Comparison of ENCODE assay signal across 8 cellular contexts in genomic region chr10:95561200-95562177, GRCh38. TPM values are rescaled to one million over a fixed set of nuclear protein-coding genes. Genes with fewer than 3 reads are reported as not detected.
DNase-seq lines count a peak whose midpoint lies in the region; ATAC-seq, FAIRE-seq and TF ChIP-seq lines count a peak whose summit lies in the region.

Gene SORBS1, minus strand, starts transcription at chr10:95561371. Its CDS starts 120,236 bp downstream, at chr10:95441135.

- H3K4me2 ChIP-seq in A549, result peak within 1 kb of the TSS; percentile 99
- H3K4me2 ChIP-seq in skeletal muscle satellite cell (ENCODE audit: low read length), result peak within 1 kb of the TSS; percentile 85

- no peak for FAIRE-seq in A549 (lab: Jason Lieb, UNC)

- POLR2A ChIA-PET in A549 (lab: Yijun Ruan, JAX), result no interaction called here

- H3K36me3 ChIP-seq in skeletal muscle satellite cell (ENCODE audit: insufficient read depth, low read length), result no peaks in the 10 kb centered on the region

- H3K27me3 ChIP-seq in skeletal muscle satellite cell (ENCODE audit: control insufficient read depth, insufficient read depth, low read length), result peaks cover 11% of the 10 kb centered on the region

- TF ChIP-seq EP300 in A549 (IDR thresholded peaks at IDR 0.05), result no peak

- 0 out of 3 replicates have a peak, but pooled peaks cover 6% of the 10 kb centered on the region for H3K4me1 ChIP-seq in A549
- peaks cover 5% of the 10 kb centered on the region for H3K4me1 ChIP-seq in skeletal muscle satellite cell (ENCODE audit: control insufficient read depth, insufficient read depth, low read length)

- H3K27ac ChIP-seq in A549, result peak within 1 kb of the TSS; percentile 62 to 88
- peak within 1 kb of the TSS; percentile 66 for H3K27ac ChIP-seq in VCaP

- peak; percentile 44 for TF ChIP-seq POLR2A in A549 (IDR thresholded peaks at IDR 0.05; ENCODE audit: low read length)

- peak; percentile 89 to 97 for DNase-seq in A549 (ENCODE audit: low read depth in 1 of 2, low spot score in 1 of 2)
- DNase-seq in NCI-H2171 treated with DMSO at 0.1 percent for 48 hours (lab: John Stamatoyannopoulos, UW), result peak; percentile 86
- peak; percentile 99 to 100 for DNase-seq in T47D (ENCODE audit: low read depth in 1 of 2, low spot score in 1 of 2)

- H3K4me3 ChIP-seq in A549 (peak within 1 kb of the TSS; percentile 92), iPS-18c (ENCODE audit: insufficient read depth, low read depth, low read length) (peak within 1 kb of the TSS; percentile 83), skeletal muscle satellite cell (ENCODE audit: low read length) (peak within 1 kb of the TSS; percentile 96)

- CTCF ChIA-PET in A549 (lab: Yijun Ruan, JAX), result interaction anchor here (1.2 to 1.7 kb wide), 3 partner anchors 25 to 84 kb away, joined by 3 to 7 read pairs (median 4); no protein-coding TSS in a partner anchor

- TF ChIP-seq CTCF in A549 (IDR thresholded peaks at IDR 0.05) (no peak), VCaP (conservative IDR thresholded peaks at IDR 0.05) (no peak)

- H3K9ac ChIP-seq in skeletal muscle satellite cell (ENCODE audit: low read depth, low read length), result peak within 1 kb of the TSS; percentile 79

- no peaks in the 10 kb centered on the region for H3K9me3 ChIP-seq in A549
- H3K9me3 ChIP-seq in iPS-18c (ENCODE audit: control insufficient read depth, insufficient read depth, low read length), result no peaks in the 10 kb centered on the region
- no peaks in the 10 kb centered on the region for H3K9me3 ChIP-seq in skeletal muscle satellite cell (replicated peaks; ENCODE audit: low read length)

- 17% methylated on average over 23 of the region's 84 CpGs for WGBS in A549 (ENCODE audit: missing lambda C conversion rate)

- in situ Hi-C loops in T47D (cut with HindIII; ENCODE audit: low pct_unique_long_range_greater_than_20kb, low sequenced_read_pairs), result no loop called here

- peak; percentile 97 to 100 for ATAC-seq in A549
- ATAC-seq in GM18870 (IDR thresholded peaks at IDR 0.05; ENCODE audit: unreplicated experiment), result peak; percentile 97
- ATAC-seq in HG03108 (IDR thresholded peaks at IDR 0.05; ENCODE audit: unreplicated experiment), result peak; percentile 100

- TF ChIP-seq RAD21 in A549 (conservative IDR thresholded peaks at IDR 0.05 in 1 of 2, IDR thresholded peaks at IDR 0.05 in 1 of 2), result no peak

TF ChIP-seq in A549, 52 proteins besides CTCF, POLR2A, EP300 and RAD21:
- TF ChIP-seq TP53 (CRISPR knock-in tag; IDR thresholded peaks at IDR 0.05), result no peak
- TF ChIP-seq GATA3 (IDR thresholded peaks at IDR 0.05; ENCODE audit: borderline replicate concordance), result no peak
- no peak for TF ChIP-seq ZC3H11A (IDR thresholded peaks at IDR 0.05)
- TF ChIP-seq, protein P1, sequence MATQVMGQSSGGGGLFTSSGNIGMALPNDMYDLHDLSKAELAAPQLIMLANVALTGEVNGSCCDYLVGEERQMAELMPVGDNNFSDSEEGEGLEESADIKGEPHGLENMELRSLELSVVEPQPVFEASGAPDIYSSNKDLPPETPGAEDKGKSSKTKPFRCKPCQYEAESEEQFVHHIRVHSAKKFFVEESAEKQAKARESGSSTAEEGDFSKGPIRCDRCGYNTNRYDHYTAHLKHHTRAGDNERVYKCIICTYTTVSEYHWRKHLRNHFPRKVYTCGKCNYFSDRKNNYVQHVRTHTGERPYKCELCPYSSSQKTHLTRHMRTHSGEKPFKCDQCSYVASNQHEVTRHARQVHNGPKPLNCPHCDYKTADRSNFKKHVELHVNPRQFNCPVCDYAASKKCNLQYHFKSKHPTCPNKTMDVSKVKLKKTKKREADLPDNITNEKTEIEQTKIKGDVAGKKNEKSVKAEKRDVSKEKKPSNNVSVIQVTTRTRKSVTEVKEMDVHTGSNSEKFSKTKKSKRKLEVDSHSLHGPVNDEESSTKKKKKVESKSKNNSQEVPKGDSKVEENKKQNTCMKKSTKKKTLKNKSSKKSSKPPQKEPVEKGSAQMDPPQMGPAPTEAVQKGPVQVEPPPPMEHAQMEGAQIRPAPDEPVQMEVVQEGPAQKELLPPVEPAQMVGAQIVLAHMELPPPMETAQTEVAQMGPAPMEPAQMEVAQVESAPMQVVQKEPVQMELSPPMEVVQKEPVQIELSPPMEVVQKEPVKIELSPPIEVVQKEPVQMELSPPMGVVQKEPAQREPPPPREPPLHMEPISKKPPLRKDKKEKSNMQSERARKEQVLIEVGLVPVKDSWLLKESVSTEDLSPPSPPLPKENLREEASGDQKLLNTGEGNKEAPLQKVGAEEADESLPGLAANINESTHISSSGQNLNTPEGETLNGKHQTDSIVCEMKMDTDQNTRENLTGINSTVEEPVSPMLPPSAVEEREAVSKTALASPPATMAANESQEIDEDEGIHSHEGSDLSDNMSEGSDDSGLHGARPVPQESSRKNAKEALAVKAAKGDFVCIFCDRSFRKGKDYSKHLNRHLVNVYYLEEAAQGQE (IDR thresholded peaks at IDR 0.05), result no peak
- TF ChIP-seq TFCP2L1 (CRISPR knock-in tag; IDR thresholded peaks at IDR 0.05), result no peak
- peak; percentile 98 for TF ChIP-seq CHD4 (IDR thresholded peaks at IDR 0.05; ENCODE audit: borderline replicate concordance)
- TF ChIP-seq, protein P2, sequence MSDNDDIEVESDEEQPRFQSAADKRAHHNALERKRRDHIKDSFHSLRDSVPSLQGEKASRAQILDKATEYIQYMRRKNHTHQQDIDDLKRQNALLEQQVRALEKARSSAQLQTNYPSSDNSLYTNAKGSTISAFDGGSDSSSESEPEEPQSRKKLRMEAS (IDR thresholded peaks at IDR 0.05), result peak; percentile 56; the same call in 1 of the 2 replicates
- peak in 1 of 2 experiments; percentile 36; a peak in 1 of 5 replicates for TF ChIP-seq JUN (IDR thresholded peaks at IDR 0.05)
- TF ChIP-seq CBX2 (IDR thresholded peaks at IDR 0.05; ENCODE audit: borderline replicate concordance, low read depth), result no peak
- peak; percentile 94 for TF ChIP-seq HDAC2 (IDR thresholded peaks at IDR 0.05)
- peak; percentile 39; the same call in 1 of the 2 replicates for TF ChIP-seq PHF8 (IDR thresholded peaks at IDR 0.05; ENCODE audit: borderline replicate concordance, low read depth)
- TF ChIP-seq SMC3 (IDR thresholded peaks at IDR 0.05), result peak; percentile 16; the same call in 1 of the 3 replicates
- TF ChIP-seq KDM1A (IDR thresholded peaks at IDR 0.05; ENCODE audit: low read depth), result peak; percentile 98
- TF ChIP-seq ZSCAN20 (CRISPR knock-in tag; IDR thresholded peaks at IDR 0.05), result no peak
- no peak for TF ChIP-seq FOXS1 (CRISPR knock-in tag; IDR thresholded peaks at IDR 0.05)
- no peak for TF ChIP-seq HOXB13 (CRISPR knock-in tag; IDR thresholded peaks at IDR 0.05; ENCODE audit: low read depth)
- TF ChIP-seq RCOR1 (IDR thresholded peaks at IDR 0.05; ENCODE audit: low read depth, low read length), result 0 out of 2 replicates have a peak, but pooled peaks have one; percentile 56
- TF ChIP-seq BCL3 (IDR thresholded peaks at IDR 0.05), result 0 out of 3 replicates have a peak, but pooled peaks have one; percentile 41

RNA-seq across cellular contexts. Expression of gene SORBS1, which starts in this region (rescaled TPM):
- polyA plus RNA-seq in A549 (2011; rRNA removed) (0.80 and 1.2 TPM in 2 replicates), A549 (2017; fragmentation: RNase III; extraction: RNeasy Plus Mini Kit Qiagen cat#74134 plus additional on column Dnase treatment) (0.37 to 0.73 TPM (median 0.39 TPM) in 3 replicates)
- polyA plus RNA-seq in A549 (2012; cell fraction: cytosol; rRNA removed), result 0.24 and 0.40 TPM in 2 replicates
- polyA plus RNA-seq in A549 (2012; cell fraction: nucleus; rRNA removed), result 0.20 and 0.76 TPM in 2 replicates
- 1.1 and 1.9 TPM in 2 replicates for polyA minus RNA-seq in A549 (2011; rRNA and poly(A)+ RNA removed)
- total RNA-seq in skeletal muscle satellite cell (2012; rRNA removed), result 0.25 and 3.1 TPM in 2 replicates

Comparison
In these comparisons a context has a peak if more than half of its experiments do, and no peak if none do; other contexts are left out.
1. Peak in every context shown above with its lines: DNase-seq, ATAC-seq, H3K4me3 ChIP-seq and H3K27ac ChIP-seq.